Comparison of ENCODE assay signal across 23 cellular contexts in genomic region chr21:41997657-41998056, GRCh38.
"Had no signal": no experiment of that assay in that cellular context is flagged by ENCODE, and none has a peak within 500 bp of the region (broad histone marks: within the 10 kb centered on the region; RNA-seq: fewer than 3 reads in every experiment).

No MANE protein-coding gene starts in this region.

- ATAC-seq: HepG2, K562 had no signal

- H3K27ac ChIP-seq: KMS-11, SJSA1, SK-N-MC had no signal

- H3K4me2 ChIP-seq: KMS-11 had no signal

- H3K4me3 ChIP-seq: K562, SJSA1, SK-N-MC had no signal

- H3K27ac Mint-ChIP-seq: IgD-negative memory B cell had no signal

- H3K9ac ChIP-seq: KMS-11 had no signal

- H3K4me3 Mint-ChIP-seq: IgD-negative memory B cell had no signal

- DNase-seq: Kasumi-1, MM.1S, NCI-H1092 treated with DMSO at 0.1 percent for 48 hours, NCI-H1436, NCI-H187, NCI-H2029, NCI-H2081 treated with DMSO at 0.1 percent for 48 hours, NCI-H2171, NCI-H226, NCI-H446, NCI-H510A, NCI-H524 treated with DMSO at 0.1 percent for 48 hours, NCI-H69, NCI-H774, Right ventricle myocardium superior, RPMI8226, SIG-M5 had no signal

- H3K27me3 ChIP-seq: SJSA1 had no signal

- H3K27me3 Mint-ChIP-seq: IgD-negative memory B cell had no signal
